ENCODE assay signal across 23 cellular contexts in genomic region chr7:74000489-74001149, GRCh38. TPM values are rescaled to one million over a fixed set of nuclear protein-coding genes. Genes with fewer than 3 reads are reported as not detected.
A peak's percentile ranks its signal among the peaks of the same experiment; 100 is the strongest.
DNase-seq lines count a peak whose midpoint lies in the region; ATAC-seq and TF ChIP-seq lines count a peak whose summit lies in the region.
"Had no signal": no experiment of that assay in that cellular context is flagged by ENCODE, and none has a peak within 500 bp of the region (broad histone marks: within the 10 kb centered on the region; RNA-seq: fewer than 3 reads in every experiment).

No MANE protein-coding gene starts in this region.

- TF ChIP-seq CTCF in fibroblast of villous mesenchyme (IDR thresholded peaks at IDR 0.05; ENCODE audit: insufficient read depth, low read depth, low read length), result no peak

- peaks cover 0 to 2% of the 10 kb centered on the region in 2 donors for H3K9me3 Mint-ChIP-seq in stimulated activated naive B cell treated with anti-CD40 and anti-IgM and Interleukin-4, amounts not matched to agents 10 μg/mL and 1 μg/mL and 100 μg/mL, for 72 hours
- H3K9me3 Mint-ChIP-seq: HFFc6, memory B cell had no signal

- H3K27ac Mint-ChIP-seq in T-helper 17 cell, result peak overlapping the region; percentile 14
- peak overlapping the region; percentile 42 for H3K27ac Mint-ChIP-seq in stimulated activated naive B cell treated with anti-CD40 and anti-IgM and Interleukin-4, amounts not matched to agents 10 μg/mL and 1 μg/mL and 100 μg/mL, for 72 hours
- H3K27ac Mint-ChIP-seq: activated naive CD8-positive, alpha-beta T cell; memory B cell; WTC11 had no signal

- H3K4me3 Mint-ChIP-seq in T-helper 17 cell, result no peak overlapping the region
- H3K4me3 Mint-ChIP-seq in stimulated activated naive B cell treated with anti-CD40 and anti-IgM and Interleukin-4, amounts not matched to agents 10 μg/mL and 1 μg/mL and 100 μg/mL, for 72 hours, result no peak overlapping the region
- H3K4me3 Mint-ChIP-seq: activated naive CD8-positive, alpha-beta T cell; HFFc6; memory B cell; WTC11 had no signal

- no peak for ATAC-seq in T-helper 17 cell
- ATAC-seq in stimulated activated naive B cell treated with anti-CD40 and anti-IgM and Interleukin-4, amounts not matched to agents 10 μg/mL and 1 μg/mL and 100 μg/mL, for 72 hours (replicated peaks), result no peak
- no peak for ATAC-seq in GM18519 (IDR thresholded peaks at IDR 0.05; ENCODE audit: low FRiP score, unreplicated experiment)
- ATAC-seq: WTC11 had no signal

- peaks cover 10% of the 10 kb centered on the region for H3K27me3 Mint-ChIP-seq in T-helper 17 cell
- peaks cover 13 to 55% of the 10 kb centered on the region in 2 donors for H3K27me3 Mint-ChIP-seq in stimulated activated naive B cell treated with anti-CD40 and anti-IgM and Interleukin-4, amounts not matched to agents 10 μg/mL and 1 μg/mL and 100 μg/mL, for 72 hours

- H3K4me1 Mint-ChIP-seq in T-helper 17 cell, result peaks cover 10% of the 10 kb centered on the region
- H3K4me1 Mint-ChIP-seq in stimulated activated naive B cell treated with anti-CD40 and anti-IgM and Interleukin-4, amounts not matched to agents 10 μg/mL and 1 μg/mL and 100 μg/mL, for 72 hours, result peaks cover 6 to 8% of the 10 kb centered on the region in 2 donors

- H3K36me3 Mint-ChIP-seq in T-helper 17 cell (ENCODE audit: low read depth), result peaks cover 6% of the 10 kb centered on the region
- H3K36me3 Mint-ChIP-seq in stimulated activated naive B cell treated with anti-CD40 and anti-IgM and Interleukin-4, amounts not matched to agents 10 μg/mL and 1 μg/mL and 100 μg/mL, for 72 hours, result peaks cover 0 to 3% of the 10 kb centered on the region in 2 donors
- H3K36me3 Mint-ChIP-seq: activated naive CD8-positive, alpha-beta T cell; memory B cell; WTC11 had no signal

- peak; percentile 39 for DNase-seq in EH (ENCODE audit: low read depth)
- no peak for DNase-seq in T-helper 17 cell
- DNase-seq in fibroblast of villous mesenchyme (ENCODE audit: low read depth), result peak; percentile 30
- no peak for DNase-seq in stimulated activated naive B cell treated with anti-CD40 and anti-IgM and Interleukin-4, amounts not matched to agents 10 μg/mL and 1 μg/mL and 100 μg/mL, for 72 hours
- DNase-seq in COR-L47 (lab: John Stamatoyannopoulos, UW), result no peak
- no peak for DNase-seq in HPDE6-E6E7 (ENCODE audit: extremely low spot score)
- no peak for DNase-seq in activated T-cell treated with anti-CD3 and anti-CD28 coated beads, Interleukin-2, amount 50 U/mL, for 1 hour
- DNase-seq: activated CD4-positive, alpha-beta T cell treated with anti-CD3 and anti-CD28 coated beads, Interleukin-2, amount 50 U/mL, for 48 hours; Calu3; central memory CD4-positive, alpha-beta T cell; heart right ventricle; naive B cell; NCI-H1417; NCI-H2081; OCI-M1 had no signal

- no peaks in the 10 kb centered on the region for H3K9me3 ChIP-seq in T-helper 17 cell (ENCODE audit: control insufficient read depth, low read length, poor library complexity, severe bottlenecking)
- H3K9me3 ChIP-seq: MG63, ovary had no signal

- no peak overlapping the region for H3K4me3 ChIP-seq in fibroblast of villous mesenchyme (ENCODE audit: low read depth, low read length)
- H3K4me3 ChIP-seq: BLaER1 treated with 17β-estradiol and CSF1 and Interleukin-3, amounts not matched to agents 10 nM and 100 nM; heart right ventricle; MG63; ovary had no signal

RNA-seq across cellular contexts. Expression of gene ELN, which starts 27.4 kb away (rescaled TPM):
- total RNA-seq in T-helper 17 cell (not detected), fibroblast of villous mesenchyme (under 0.01 and 0.64 TPM in 2 replicates)

Comparison
In these comparisons a context has a peak if more than half of its experiments do, and no peak if none do; other contexts are left out.
1. DNase-seq: peak in EH (single experiment) and fibroblast of villous mesenchyme (single experiment); none in T-helper 17 cell (0 of 3), stimulated activated naive B cell treated with anti-CD40 and anti-IgM and Interleukin-4, amounts not matched to agents 10 μg/mL and 1 μg/mL and 100 μg/mL, for 72 hours (single experiment), COR-L47 (single experiment), HPDE6-E6E7 (single experiment) and activated T-cell treated with anti-CD3 and anti-CD28 coated beads, Interleukin-2, amount 50 U/mL, for 1 hour (single experiment).